In the genomic region with DNA sequence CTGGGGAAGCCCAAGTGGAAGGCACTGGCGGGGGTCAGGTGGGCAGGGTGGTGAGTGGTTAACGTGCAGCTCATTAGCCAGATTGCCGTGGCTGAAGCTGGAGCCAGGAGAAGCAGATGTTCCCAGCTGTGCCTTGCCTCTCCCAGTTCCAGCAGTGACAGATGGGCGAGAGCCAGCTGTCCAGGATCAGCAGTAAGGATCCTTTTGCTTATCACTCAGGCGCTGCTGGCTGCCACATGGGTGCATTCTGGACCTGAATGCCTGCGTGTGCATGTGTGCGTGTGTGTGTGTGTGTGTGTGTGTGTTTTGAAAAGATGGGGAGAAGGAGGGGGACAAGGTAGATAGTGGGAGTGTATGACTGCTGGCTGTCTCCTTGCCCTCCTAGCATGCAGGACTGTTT, we compare ENCODE assay signal across 15 cellular contexts. TPM values are rescaled to one million over a fixed set of nuclear protein-coding genes. Genes with fewer than 3 reads are reported as not detected.
DNase-seq lines count a peak whose midpoint lies in the region; ATAC-seq and TF ChIP-seq lines count a peak whose summit lies in the region.
"Had no signal": no experiment of that assay in that cellular context is flagged by ENCODE, and none has a peak within 500 bp of the region (broad histone marks: within the 10 kb centered on the region; RNA-seq: fewer than 3 reads in every experiment).

No MANE protein-coding gene starts in this region.

- DNase-seq in AG10803 (ENCODE audit: low read depth) = peak; percentile 49
- DNase-seq in HCEC 1CT = peak; percentile 67
- DNase-seq in colonic mucosa = peak; percentile 52
- DNase-seq in mucosa of descending colon = peak in 2 of 3 donors; percentile 57 to 58
- DNase-seq in GM13977 (ENCODE audit: low spot score) = no peak
- no peak for DNase-seq in endothelial cell (ENCODE audit: low spot score)
- DNase-seq in stomach = no peak
- DNase-seq: activated effector memory CD4-positive, alpha-beta T cell treated with anti-CD3 and anti-CD28 coated beads, Interleukin-2, amount 50 U/mL, for 16 hours; AML-193; effector CD4-positive, alpha-beta T cell; Karpas-422; midbrain; NCI-H2029 treated with DMSO at 0.1 percent for 48 hours; stimulated activated CD4-positive, alpha-beta T cell treated with anti-CD3 and anti-CD28 coated beads, Interleukin-15, amount 100 ng/mL, for 24 hours had no signal

- H3K36me3 ChIP-seq in colonic mucosa (no peaks in the 10 kb centered on the region), mucosa of descending colon (ENCODE audit: low read depth) (no peaks in the 10 kb centered on the region), stomach (peaks cover 0 to 10% (median 8%) of the 10 kb centered on the region in 4 donors)

- H3K27me3 Mint-ChIP-seq in endothelial cell (ENCODE audit: unreplicated experiment) = peaks cover 1% of the 10 kb centered on the region

- no peak overlapping the region for H3K27ac ChIP-seq in colonic mucosa
- no peak overlapping the region for H3K27ac ChIP-seq in stomach

- peaks cover 8% of the 10 kb centered on the region for H3K36me3 Mint-ChIP-seq in endothelial cell (ENCODE audit: low read depth, unreplicated experiment)

- H3K27ac Mint-ChIP-seq in endothelial cell (ENCODE audit: unreplicated experiment) = no peak overlapping the region

- in situ Hi-C loops in GM13977 (cut with MboI; ENCODE audit: low pct_unique_long_range_greater_than_20kb, low sequenced_read_pairs, unreplicated experiment) = loop anchor here (25.0 kb wide), 1 partner anchor 168 kb away; no protein-coding TSS in a partner anchor

- H3K27me3 ChIP-seq in colonic mucosa (no peaks in the 10 kb centered on the region), stomach (no peaks in the 10 kb centered on the region)

- H3K9me3 ChIP-seq in colonic mucosa (no peaks in the 10 kb centered on the region), mucosa of descending colon (no peaks in the 10 kb centered on the region), stomach (no peaks in the 10 kb centered on the region)

- no peak overlapping the region for H3K4me3 Mint-ChIP-seq in endothelial cell (ENCODE audit: unreplicated experiment)

- TF ChIP-seq CTCF in AG10803 (conservative IDR thresholded peaks at IDR 0.05; ENCODE audit: low read length) = no peak
- no peak for TF ChIP-seq CTCF in colonic mucosa (IDR thresholded peaks at IDR 0.05)
- TF ChIP-seq CTCF in mucosa of descending colon (IDR thresholded peaks at IDR 0.05) = no peak
- no peak for TF ChIP-seq CTCF in GM13977 (IDR thresholded peaks at IDR 0.05; ENCODE audit: extremely low read depth, insufficient read depth, missing control alignments)
- TF ChIP-seq CTCF in endothelial cell (IDR thresholded peaks at IDR 0.05; ENCODE audit: unreplicated experiment) = no peak
- TF ChIP-seq CTCF in stomach (IDR thresholded peaks at IDR 0.05) = no peak

- no peak for TF ChIP-seq POLR2A in stomach (IDR thresholded peaks at IDR 0.05)

- no peaks in the 10 kb centered on the region for H3K9me3 Mint-ChIP-seq in endothelial cell (ENCODE audit: unreplicated experiment)

- H3K4me1 Mint-ChIP-seq in endothelial cell (ENCODE audit: unreplicated experiment) = peaks cover 26% of the 10 kb centered on the region

- H3K4me1 ChIP-seq in colonic mucosa (peaks cover 12% of the 10 kb centered on the region), mucosa of descending colon (ENCODE audit: low read depth) (peaks cover 13% of the 10 kb centered on the region), stomach (peaks cover 16 to 47% (median 33%) of the 10 kb centered on the region in 4 donors)

- no peak for TF ChIP-seq EP300 in stomach (IDR thresholded peaks at IDR 0.05)

- intact Hi-C loops in colonic mucosa (cut with DNase I) (no loop called here), mucosa of descending colon (cut with DNase I, micrococcal nuclease) (no loop called here), stomach (cut with DNase I; ENCODE audit: low total_unique reads) (no loop called here)

- ATAC-seq in mucosa of descending colon (no peak), HG02970 (IDR thresholded peaks at IDR 0.05; ENCODE audit: low FRiP score, unreplicated experiment) (no peak)

- H3K4me3 ChIP-seq in AG10803 (ENCODE audit: low read length) (no peak overlapping the region), colonic mucosa (no peak overlapping the region), mucosa of descending colon (no peak overlapping the region), stomach (no peak overlapping the region)

- no peak overlapping the region for H3K9ac ChIP-seq in colonic mucosa (ENCODE audit: low read depth in 2 of 2, low read length in 2 of 2)

- WGBS in stomach, 5 donors = 45 to 74% (median 57%) methylated on average over 6 to 7 of the region's 7 CpGs

RNA-seq across cellular contexts. Expression of a gene that starts 3.5 kb away (rescaled TPM):
- total RNA-seq in colonic mucosa (10 to 100 TPM; 16.0 to 18.4 TPM), mucosa of descending colon (10 to 100 TPM in 2 of 3 donors, 1 to 10 TPM in 1; 9.1 to 19.6 (median 18.9) TPM), endothelial cell (ENCODE audit: unreplicated experiment) (7.1 TPM), stomach (10 to 100 TPM in 3 of 5 donors, 1 to 10 TPM in 2; 5.3 to 31.9 (median 12.5) TPM)
- polyA plus RNA-seq in stomach = 10 to 100 TPM in 1 of 3 donors, 1 to 10 TPM in 2; 4.7 to 25.9 (median 5.6) TPM

RNA-seq across cellular contexts. Expression of a gene that starts 24.0 kb away (rescaled TPM):
- 100 to 1,000 TPM in 1 of 2 donors, 10 to 100 TPM in 1; 54.9 to 110 TPM for total RNA-seq in colonic mucosa
- total RNA-seq in mucosa of descending colon = 100 to 1,000 TPM in 2 of 3 donors, 10 to 100 TPM in 1; 49.0 to 203 (median 109) TPM
- total RNA-seq in endothelial cell (ENCODE audit: unreplicated experiment) = 237 TPM
- total RNA-seq in stomach = 100 to 1,000 TPM in 1 of 5 donors, 10 to 100 TPM in 4; 20.6 to 102 (median 64.0) TPM
- polyA plus RNA-seq in stomach = 10 to 100 TPM; 73.4 to 79.2 (median 74.1) TPM

RNA-seq across cellular contexts. Expression of a gene that starts 38.1 kb away (rescaled TPM):
- total RNA-seq in colonic mucosa = not detected
- total RNA-seq in mucosa of descending colon = under 1 TPM in 1 of 3 donors, not detected in 2; 0.32 TPM
- not detected for total RNA-seq in endothelial cell (ENCODE audit: unreplicated experiment)
- total RNA-seq in stomach = not detected
- not detected for polyA plus RNA-seq in stomach

RNA-seq across cellular contexts. Expression of a gene that starts 42.6 kb away (rescaled TPM):
- total RNA-seq in colonic mucosa (1 to 10 TPM in 1 of 2 donors, under 1 TPM in 1; 0.40 to 1.8 TPM), mucosa of descending colon (1 to 10 TPM in 2 of 3 donors, under 1 TPM in 1; 0.43 to 6.2 (median 1.6) TPM), endothelial cell (ENCODE audit: unreplicated experiment) (1.0 TPM), stomach (10 to 100 TPM in 1 of 5 donors, 1 to 10 TPM in 1, under 1 TPM in 2, not detected in 1; 0.29 to 14.0 (median 0.95) TPM)
- polyA plus RNA-seq in stomach = under 1 TPM; 0.33 to 0.56 (median 0.46) TPM

Comparison
In these comparisons a context has a peak if more than half of its experiments do, and no peak if none do; other contexts are left out.
1. DNase-seq: peak in AG10803 (single experiment), HCEC 1CT (single experiment), colonic mucosa (single experiment) and mucosa of descending colon (2 of 3); none in GM13977 (single experiment), endothelial cell (single experiment) and stomach (single experiment).